ENCODE assay signal across 19 cellular contexts in the genomic region with DNA sequence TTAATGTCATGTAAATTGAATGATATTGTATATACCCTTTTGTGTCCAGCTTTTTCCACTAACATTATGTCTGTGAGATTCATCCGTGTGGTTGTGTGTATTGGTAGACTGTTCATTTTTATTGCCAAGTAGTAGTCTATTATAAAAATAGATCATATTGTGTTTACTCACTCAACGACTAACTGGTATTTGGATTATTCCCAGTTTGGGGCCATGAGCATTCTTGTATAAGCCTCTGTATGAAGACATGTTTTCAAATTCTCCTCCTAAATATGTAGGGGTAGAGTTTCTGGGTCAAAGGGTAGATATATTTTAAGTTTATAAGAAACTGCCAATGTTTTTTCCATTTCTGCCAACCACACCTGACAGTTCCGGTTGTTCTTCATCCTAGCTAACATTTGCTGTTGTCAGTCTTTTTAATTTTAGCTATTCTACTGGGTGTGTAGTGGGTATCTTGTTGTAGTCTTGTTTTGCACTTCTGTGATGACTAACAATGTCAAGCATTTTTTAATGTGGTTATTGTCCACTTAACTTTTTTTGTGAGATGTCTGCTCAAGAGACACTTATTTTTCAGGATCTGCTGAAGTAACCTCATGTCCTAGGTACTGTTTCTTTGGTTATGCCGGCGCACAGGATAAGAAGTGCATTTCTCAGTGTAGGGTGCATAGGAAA.
DNase-seq lines count a peak whose midpoint lies in the region; FAIRE-seq and TF ChIP-seq lines count a peak whose summit lies in the region.
"Had no signal": no experiment of that assay in that cellular context is flagged by ENCODE, and none has a peak within 500 bp of the region (broad histone marks: within the 10 kb centered on the region; RNA-seq: fewer than 3 reads in every experiment).

No MANE protein-coding gene starts in this region.

- H3K36me3 ChIP-seq in keratinocyte (ENCODE audit: control insufficient read depth in 2 of 2, extremely low read depth in 1 of 2, insufficient read depth in 2 of 2, low read length in 2 of 2) (no peaks in the 10 kb centered on the region), tibial artery (no peaks in the 10 kb centered on the region), mesendoderm (ENCODE audit: control insufficient read depth, insufficient read depth, low read length) (no peaks in the 10 kb centered on the region), ovary (no peaks in the 10 kb centered on the region)
- H3K36me3 ChIP-seq: suprapubic skin had no signal

- H3K79me1 ChIP-seq in mesendoderm (ENCODE audit: low read length): no peaks in the 10 kb centered on the region

- TF ChIP-seq CTCF in HFFc6 (IDR thresholded peaks at IDR 0.05) (no peak), keratinocyte (optimal IDR thresholded peaks at IDR 0.05 in 1 of 3, IDR thresholded peaks at IDR 0.05 in 1 of 3, conservative IDR thresholded peaks at IDR 0.05 in 1 of 3; ENCODE audit: extremely low read depth in 1 of 3, insufficient read depth in 2 of 3, low read length in 3 of 3) (no peak), tibial artery (IDR thresholded peaks at IDR 0.05) (no peak), ovary (IDR thresholded peaks at IDR 0.05) (no peak)

- no peaks in the 10 kb centered on the region; the same call in 1 of the 2 replicates for H3K27me3 Mint-ChIP-seq in HFFc6 (ENCODE audit: insufficient read depth)

- no peak overlapping the region for H3K56ac ChIP-seq in mesendoderm (ENCODE audit: low read length)

- H3K4me2 ChIP-seq in keratinocyte (ENCODE audit: control insufficient read depth, extremely low read depth, insufficient read depth, low read depth, low read length): peak overlapping the region; percentile 65
- no peak overlapping the region for H3K4me2 ChIP-seq in mesendoderm (ENCODE audit: low read length)
- H3K4me2 ChIP-seq: KMS-11 had no signal

- no CpG with 5 or more reads among the region's 5 CpGs for WGBS in mesendoderm (ENCODE audit: extremely low coverage, insufficient coverage, low lambda C conversion rate)
- 29 to 64% (median 41%) methylated on average over 5 of the region's 5 CpGs for WGBS in ovary, 3 donors

- H3K4me1 ChIP-seq in keratinocyte (ENCODE audit: control insufficient read depth, extremely low read depth, insufficient read depth, low read length): peaks cover 22% of the 10 kb centered on the region
- H3K4me1 ChIP-seq in tibial artery: peaks cover 0 to 23% (median 7%) of the 10 kb centered on the region in 4 donors
- no peaks in the 10 kb centered on the region for H3K4me1 ChIP-seq in mesendoderm (ENCODE audit: control insufficient read depth, low read depth, low read length)
- no peaks in the 10 kb centered on the region for H3K4me1 ChIP-seq in ovary (ENCODE audit: insufficient read depth)
- H3K4me1 ChIP-seq: suprapubic skin had no signal

- peaks cover 50% of the 10 kb centered on the region for H3K4me1 Mint-ChIP-seq in HFFc6 (ENCODE audit: low read depth)
- H3K4me1 Mint-ChIP-seq: CD4-positive, alpha-beta memory T cell had no signal

- H3K4me3 Mint-ChIP-seq in HFFc6: peak overlapping the region; percentile 66
- H3K4me3 Mint-ChIP-seq: CD4-positive, alpha-beta memory T cell; naive thymus-derived CD4-positive, alpha-beta T cell had no signal

- no peak overlapping the region for H3K23ac ChIP-seq in mesendoderm (ENCODE audit: low read length)

- H2BK120ac ChIP-seq in mesendoderm (ENCODE audit: low read depth, low read length): no peak overlapping the region

- dilution Hi-C loops in keratinocyte (cut with MboI; ENCODE audit: extremely low pct_ligation_motif_present, low sequenced_read_pairs): no loop called here

- no peak overlapping the region for H3K9ac ChIP-seq in keratinocyte (ENCODE audit: control insufficient read depth, extremely low read depth, insufficient read depth, low read length)
- no peak overlapping the region for H3K9ac ChIP-seq in mesendoderm (ENCODE audit: low read length)
- H3K9ac ChIP-seq: KMS-11 had no signal

- TF ChIP-seq POLR2A in ovary (IDR thresholded peaks at IDR 0.05): no peak

- H2BK5ac ChIP-seq in mesendoderm (ENCODE audit: low read length): no peak overlapping the region

- no peaks in the 10 kb centered on the region for H3K9me1 ChIP-seq in keratinocyte (ENCODE audit: control insufficient read depth, extremely low read depth, insufficient read depth, low read length)

- H2AK5ac ChIP-seq in mesendoderm (ENCODE audit: low read length): no peak overlapping the region

- peak; percentile 43 for FAIRE-seq in keratinocyte (lab: Jason Lieb, UNC)

- no peak overlapping the region for H2BK15ac ChIP-seq in mesendoderm (replicated peaks; ENCODE audit: low read depth)

- TF ChIP-seq EP300 in ovary (IDR thresholded peaks at IDR 0.05): no peak

- H4K20me1 ChIP-seq in keratinocyte (ENCODE audit: control insufficient read depth, extremely low read depth, insufficient read depth, low read length): peaks cover 2% of the 10 kb centered on the region

- H3K18ac ChIP-seq in mesendoderm (ENCODE audit: low read length): no peak overlapping the region

- no peaks in the 10 kb centered on the region for H3K9me3 Mint-ChIP-seq in HFFc6

- H4K5ac ChIP-seq in mesendoderm (ENCODE audit: low read length): no peak overlapping the region

- intact Hi-C loops in tibial artery (cut with DNase I; ENCODE audit: low total_unique reads): no loop called here
- intact Hi-C loops in ovary (cut with DNase I): no loop called here
- intact Hi-C loops in posterior vena cava (cut with DNase I): no loop called here

- no peak overlapping the region for H4K8ac ChIP-seq in mesendoderm (ENCODE audit: low read depth, low read length)

- H3K9me3 ChIP-seq in keratinocyte (ENCODE audit: control insufficient read depth, low read depth, low read length) (no peaks in the 10 kb centered on the region), tibial artery (no peaks in the 10 kb centered on the region), ovary (no peaks in the 10 kb centered on the region)
- H3K9me3 ChIP-seq: suprapubic skin had no signal

- H2AFZ ChIP-seq in keratinocyte (ENCODE audit: control insufficient read depth, low read length): peak overlapping the region; percentile 31

- peaks cover 3% of the 10 kb centered on the region for H3K27me3 ChIP-seq in keratinocyte (ENCODE audit: control insufficient read depth, extremely low read depth, insufficient read depth, low read length)
- H3K27me3 ChIP-seq in tibial artery: no peaks in the 10 kb centered on the region
- H3K27me3 ChIP-seq in mesendoderm (ENCODE audit: insufficient read depth, low read length, poor library complexity): no peaks in the 10 kb centered on the region
- H3K27me3 ChIP-seq in ovary: no peaks in the 10 kb centered on the region
- H3K27me3 ChIP-seq: suprapubic skin had no signal

- H3K27ac ChIP-seq in keratinocyte (ENCODE audit: control insufficient read depth, insufficient read depth, low read length): peak overlapping the region; percentile 66
- peak overlapping the region; percentile 8 to 48 for H3K27ac ChIP-seq in tibial artery
- no peak overlapping the region for H3K27ac ChIP-seq in mesendoderm (ENCODE audit: low read depth, low read length)
- no peak overlapping the region for H3K27ac ChIP-seq in ovary
- H3K27ac ChIP-seq: KMS-11, suprapubic skin had no signal

- DNase-seq in HFFc6 (peak; percentile 14), amniotic epithelial cell (ENCODE audit: low read depth) (peak; percentile 53), keratinocyte (ENCODE audit: low read depth, low spot score) (peak; percentile 7), tibial artery (no peak), mesendoderm (no peak), ovary (no peak), posterior vena cava (ENCODE audit: low spot score) (no peak)
- DNase-seq: activated CD4-positive, CD25-positive, alpha-beta regulatory T cell; activated effector memory CD4-positive, alpha-beta T cell treated with anti-CD3 and anti-CD28 coated beads, Interleukin-2, amount 50 U/mL, for 16 hours; CD4-positive, alpha-beta memory T cell; GDM1; hypothalamus; naive thymus-derived CD4-positive, alpha-beta T cell; NK-92 treated with Interleukin-12 subunit alpha and Interleukin-12 subunit beta, amount 100 ng/mL, for 24 hours; retina; stimulated activated CD4-positive, alpha-beta T cell treated with anti-CD3 and anti-CD28 coated beads, Interleukin-1b, Interleukin-23, amount 100 ng/mL, for 48 hours; T-helper 2 cell had no signal

- H3K4me3 ChIP-seq in keratinocyte (ENCODE audit: control insufficient read depth in 2 of 3, extremely low read depth in 1 of 3, insufficient read depth in 2 of 3, low read depth in 1 of 3, low read length in 3 of 3): peak overlapping the region in 2 of 3 experiments; percentile 31 to 43
- no peak overlapping the region for H3K4me3 ChIP-seq in tibial artery
- H3K4me3 ChIP-seq in mesendoderm (ENCODE audit: low read length): no peak overlapping the region
- H3K4me3 ChIP-seq in ovary: no peak overlapping the region
- H3K4me3 ChIP-seq: suprapubic skin had no signal

- H3K27ac Mint-ChIP-seq in HFFc6: peak overlapping the region; percentile 79
- H3K27ac Mint-ChIP-seq: CD4-positive, alpha-beta memory T cell had no signal

- H3K79me2 ChIP-seq in keratinocyte (ENCODE audit: control insufficient read depth, insufficient read depth, low read length): no peaks in the 10 kb centered on the region
- H3K79me2 ChIP-seq in mesendoderm (ENCODE audit: control insufficient read depth, insufficient read depth, low read length): no peaks in the 10 kb centered on the region

- peaks cover 15% of the 10 kb centered on the region for H3K36me3 Mint-ChIP-seq in HFFc6 (ENCODE audit: low read depth)
- H3K36me3 Mint-ChIP-seq: CD4-positive, alpha-beta memory T cell; naive thymus-derived CD4-positive, alpha-beta T cell had no signal

- H3K4ac ChIP-seq in mesendoderm (ENCODE audit: low read depth, low read length): no peak overlapping the region

Comparison
In these comparisons a context has a peak if more than half of its experiments do, and no peak if none do; other contexts are left out.
1. DNase-seq: peak in HFFc6 (single experiment), amniotic epithelial cell (single experiment) and keratinocyte (single experiment); none in tibial artery (0 of 2), mesendoderm (single experiment), ovary (0 of 5) and posterior vena cava (single experiment).
2. H3K27ac ChIP-seq: peak in keratinocyte (single experiment) and tibial artery (2 of 2); none in mesendoderm (single experiment) and ovary (0 of 2).
3. H3K4me3 ChIP-seq: peak in keratinocyte (2 of 3); none in tibial artery (0 of 2), mesendoderm (single experiment) and ovary (single experiment).